In genomic region chr20:33992145-33992922, GRCh38 we compare ENCODE assay signal across 8 cellular contexts. TPM values are rescaled to one million over a fixed set of nuclear protein-coding genes. Genes with fewer than 3 reads are reported as not detected.
DNase-seq lines count a peak whose midpoint lies in the region; TF ChIP-seq lines count a peak whose summit lies in the region.

No MANE protein-coding gene starts in this region.

- no peak for TF ChIP-seq EP300 in transverse colon (IDR thresholded peaks at IDR 0.05; ENCODE audit: low read depth)

- 32 to 36% methylated on average over 13 to 20 of the region's 20 CpGs for WGBS in transverse colon (ENCODE audit: low coverage in 1 of 2), 2 donors

- no peak for TF ChIP-seq POLR2A in transverse colon (IDR thresholded peaks at IDR 0.05)

- intact Hi-C loops in A673 (cut with micrococcal nuclease; ENCODE audit: unreplicated experiment) (no loop called here), ascending aorta (cut with DNase I) (loop anchor here (2.0 to 5.0 kb wide), 2 partner anchors 78 to 325 kb away; partner anchors contain the start of gene ACTL10), transverse colon (cut with DNase I; ENCODE audit: low total_unique reads) (no loop called here)

- H3K36me3 ChIP-seq in A673 (ENCODE audit: insufficient read depth, low read length, poor library complexity, severe bottlenecking) (no peaks in the 10 kb centered on the region), ascending aorta (no peaks in the 10 kb centered on the region), transverse colon (no peaks in the 10 kb centered on the region)

- in situ Hi-C loops in transverse colon (cut with MboI; ENCODE audit: low pct_ligation_motif_present in 1 of 4, low pct_unique_long_range_greater_than_20kb in 1 of 4, low sequenced_read_pairs in 3 of 4) = no loop called here

- BruUV-seq in A673 (replicated peaks; lab: Mats Ljungman, UMichigan) = TSS peak; percentile 81

- H3K4me1 ChIP-seq in A673 (ENCODE audit: insufficient read depth, low read length, poor library complexity, severe bottlenecking) = peaks cover 14% of the 10 kb centered on the region
- peaks cover 9 to 23% of the 10 kb centered on the region in 2 donors for H3K4me1 ChIP-seq in ascending aorta
- H3K4me1 ChIP-seq in transverse colon = peaks cover 26 to 45% (median 36%) of the 10 kb centered on the region in 4 donors

- DNase-seq in A673 (ENCODE audit: low spot score) = no peak
- DNase-seq in HFF-Myc (ENCODE audit: extremely low read depth, low read depth) = no peak
- DNase-seq in ascending aorta (ENCODE audit: low spot score in 2 of 2) = no peak
- DNase-seq in transverse colon = no peak
- no peak for DNase-seq in DMS114 treated with DMSO at 0.1 percent for 48 hours (lab: John Stamatoyannopoulos, UW; ENCODE audit: unreplicated experiment)
- DNase-seq in stimulated activated CD4-positive, alpha-beta T cell treated with anti-CD3 and anti-CD28 coated beads, Interleukin-4, amount 100 ng/mL, for 4 hours = no peak
- no peak for DNase-seq in islet precursor cell

- H3K27ac ChIP-seq in A673 (ENCODE audit: low read depth, low read length, poor library complexity, severe bottlenecking) (peak overlapping the region; percentile 80), ascending aorta (peak overlapping the region; percentile 70 to 98), layer of hippocampus (ENCODE audit: low read depth, low read length) (peak overlapping the region; percentile 82), transverse colon (peak overlapping the region; percentile 98 to 99 (median 99))

- CTCF ChIA-PET in A673 (lab: Charles Lee) = no interaction called here

- H3K4me3 ChIP-seq in A673 (ENCODE audit: low read depth, low read length, poor library complexity, severe bottlenecking) = peak overlapping the region; percentile 68
- peak overlapping the region; percentile 77 for H3K4me3 ChIP-seq in HFF-Myc (replicated peaks; ENCODE audit: low read depth, low read length)
- peak overlapping the region; percentile 82 to 93 for H3K4me3 ChIP-seq in ascending aorta
- H3K4me3 ChIP-seq in transverse colon = peak overlapping the region; percentile 64 to 95 (median 86)

- POLR2A ChIA-PET in A673 (lab: Charles Lee; ENCODE audit: low non-redundant PET) = no interaction called here

- H3K9me3 ChIP-seq in A673 (ENCODE audit: low read depth, low read length, poor library complexity, severe bottlenecking) (no peaks in the 10 kb centered on the region), ascending aorta (no peaks in the 10 kb centered on the region), transverse colon (no peaks in the 10 kb centered on the region)

- no peak for TF ChIP-seq CTCF in A673 (conservative IDR thresholded peaks at IDR 0.05; ENCODE audit: low read depth, low read length)
- TF ChIP-seq CTCF in HFF-Myc (IDR thresholded peaks at IDR 0.05; ENCODE audit: low read depth, low read length, missing control alignments) = no peak
- TF ChIP-seq CTCF in ascending aorta (IDR thresholded peaks at IDR 0.05) = no peak
- no peak for TF ChIP-seq CTCF in transverse colon (IDR thresholded peaks at IDR 0.05)

- H3K27me3 ChIP-seq in A673 (replicated peaks; ENCODE audit: insufficient read depth, low read depth, low read length, poor library complexity) (no peaks in the 10 kb centered on the region), ascending aorta (no peaks in the 10 kb centered on the region), layer of hippocampus (ENCODE audit: control insufficient read depth, insufficient read depth, low read length) (no peaks in the 10 kb centered on the region), transverse colon (no peaks in the 10 kb centered on the region)

RNA-seq across cellular contexts. Expression of gene RALY, which starts 1.4 kb away (rescaled TPM):
- total RNA-seq in A673 (2021) (185 and 195 TPM in 2 replicates), ascending aorta (78.5 TPM), transverse colon (100 to 1,000 TPM in 3 of 4 donors, 10 to 100 TPM in 1; 71.6 to 166 (median 149) TPM)
